ENCODE assay signal across 21 cellular contexts in genomic region chr7:99780588-99780987, GRCh38. TPM values are rescaled to one million over a fixed set of nuclear protein-coding genes. Genes with fewer than 3 reads are reported as not detected.
A peak's percentile ranks its signal among the peaks of the same experiment; 100 is the strongest.
DNase-seq lines count a peak whose midpoint lies in the region; ATAC-seq lines count a peak whose summit lies in the region.
"Had no signal": no experiment of that assay in that cellular context is flagged by ENCODE, and none has a peak within 500 bp of the region (broad histone marks: within the 10 kb centered on the region; RNA-seq: fewer than 3 reads in every experiment).

No MANE protein-coding gene starts in this region.

- peaks cover 0 to 7% of the 10 kb centered on the region in 2 donors for H3K36me3 Mint-ChIP-seq in activated naive CD4-positive, alpha-beta T cell treated with anti-CD3 and anti-CD28 coated beads, Interleukin-2, amount 50 U/mL, for 72 hours
- no peaks in the 10 kb centered on the region for H3K36me3 Mint-ChIP-seq in activated naive CD4-positive, alpha-beta T cell treated with anti-CD3 and anti-CD28 coated beads for 36 hours (ENCODE audit: low read depth)
- H3K36me3 Mint-ChIP-seq in activated T-helper 17 cell treated with anti-CD3 and anti-CD28 coated beads, Interleukin-2, amount 50 U/mL, for 72 hours (ENCODE audit: low read depth) = no peaks in the 10 kb centered on the region
- H3K36me3 Mint-ChIP-seq in activated CD8-positive, alpha-beta T cell treated with anti-CD3 and anti-CD28 coated beads, Interleukin-2, amount 10 ng/mL, durations not matched to agents 7 days and 5 days (ENCODE audit: low read depth) = no peaks in the 10 kb centered on the region
- H3K36me3 Mint-ChIP-seq: CD4-positive, alpha-beta memory T cell had no signal

- no peak overlapping the region for H3K4me3 Mint-ChIP-seq in activated naive CD4-positive, alpha-beta T cell treated with anti-CD3 and anti-CD28 coated beads for 36 hours
- no peak overlapping the region for H3K4me3 Mint-ChIP-seq in activated T-helper 17 cell treated with anti-CD3 and anti-CD28 coated beads, Interleukin-2, amount 50 U/mL, for 72 hours
- H3K4me3 Mint-ChIP-seq in activated CD8-positive, alpha-beta T cell treated with anti-CD3 and anti-CD28 coated beads, Interleukin-2, amount 10 ng/mL, durations not matched to agents 7 days and 5 days = no peak overlapping the region
- H3K4me3 Mint-ChIP-seq: CD4-positive, alpha-beta memory T cell; GM23338; H9 had no signal

- POLR2A ChIA-PET in activated CD8-positive, alpha-beta T cell treated with anti-CD3 and anti-CD28 coated beads, Interleukin-2, amount 10 ng/mL, durations not matched to agents 7 days and 5 days (lab: Charles Lee) = no interaction called here

- intact Hi-C loops in activated naive CD4-positive, alpha-beta T cell treated with anti-CD3 and anti-CD28 coated beads for 36 hours (cut with micrococcal nuclease) = loop anchor here (10.0 kb wide), 1 partner anchor 244 kb away; no protein-coding TSS in a partner anchor

- no peak for DNase-seq in activated naive CD4-positive, alpha-beta T cell treated with anti-CD3 and anti-CD28 coated beads, Interleukin-2, amount 50 U/mL, for 72 hours (ENCODE audit: low spot score in 2 of 2)
- DNase-seq in activated naive CD4-positive, alpha-beta T cell treated with anti-CD3 and anti-CD28 coated beads for 36 hours = no peak
- DNase-seq in left lobe of liver (ENCODE audit: low spot score) (no peak), anterior cingulate cortex (lab: John Stamatoyannopoulos, UW) (no peak)
- no peak for DNase-seq in activated CD8-positive, alpha-beta T cell treated with anti-CD3 and anti-CD28 coated beads, Interleukin-2, amount 10 ng/mL, durations not matched to agents 7 days and 5 days
- DNase-seq: C1 segment of cervical spinal cord; Calu3; CD4-positive, alpha-beta memory T cell; COR-L47; DMS53; DMS79 treated with DMSO at 0.1 percent for 48 hours; GF-D8; H9 had no signal

- no peak overlapping the region for H3K27ac Mint-ChIP-seq in activated naive CD4-positive, alpha-beta T cell treated with anti-CD3 and anti-CD28 coated beads, Interleukin-2, amount 50 U/mL, for 72 hours
- no peak overlapping the region for H3K27ac Mint-ChIP-seq in activated naive CD4-positive, alpha-beta T cell treated with anti-CD3 and anti-CD28 coated beads for 36 hours
- no peak overlapping the region for H3K27ac Mint-ChIP-seq in activated T-helper 17 cell treated with anti-CD3 and anti-CD28 coated beads, Interleukin-2, amount 50 U/mL, for 72 hours
- H3K27ac Mint-ChIP-seq in activated CD8-positive, alpha-beta T cell treated with anti-CD3 and anti-CD28 coated beads, Interleukin-2, amount 10 ng/mL, durations not matched to agents 7 days and 5 days = no peak overlapping the region
- H3K27ac Mint-ChIP-seq: CD4-positive, alpha-beta memory T cell; GM23338; H9 had no signal

- CTCF ChIA-PET in activated naive CD4-positive, alpha-beta T cell treated with anti-CD3 and anti-CD28 coated beads for 36 hours (lab: Charles Lee) = no interaction called here
- CTCF ChIA-PET in activated CD8-positive, alpha-beta T cell treated with anti-CD3 and anti-CD28 coated beads, Interleukin-2, amount 10 ng/mL, durations not matched to agents 7 days and 5 days (lab: Charles Lee) = no interaction called here

- no peaks in the 10 kb centered on the region for H3K9me3 Mint-ChIP-seq in activated naive CD4-positive, alpha-beta T cell treated with anti-CD3 and anti-CD28 coated beads, Interleukin-2, amount 50 U/mL, for 72 hours
- no peaks in the 10 kb centered on the region for H3K9me3 Mint-ChIP-seq in activated naive CD4-positive, alpha-beta T cell treated with anti-CD3 and anti-CD28 coated beads for 36 hours
- H3K9me3 Mint-ChIP-seq in activated T-helper 17 cell treated with anti-CD3 and anti-CD28 coated beads, Interleukin-2, amount 50 U/mL, for 72 hours = no peaks in the 10 kb centered on the region
- no peaks in the 10 kb centered on the region for H3K9me3 Mint-ChIP-seq in activated CD8-positive, alpha-beta T cell treated with anti-CD3 and anti-CD28 coated beads, Interleukin-2, amount 10 ng/mL, durations not matched to agents 7 days and 5 days (ENCODE audit: insufficient read depth)
- H3K9me3 Mint-ChIP-seq: GM23338, H9 had no signal

- no peaks in the 10 kb centered on the region for H3K4me1 Mint-ChIP-seq in activated naive CD4-positive, alpha-beta T cell treated with anti-CD3 and anti-CD28 coated beads for 36 hours (ENCODE audit: low read depth)
- H3K4me1 Mint-ChIP-seq in activated T-helper 17 cell treated with anti-CD3 and anti-CD28 coated beads, Interleukin-2, amount 50 U/mL, for 72 hours = no peaks in the 10 kb centered on the region
- no peaks in the 10 kb centered on the region for H3K4me1 Mint-ChIP-seq in activated CD8-positive, alpha-beta T cell treated with anti-CD3 and anti-CD28 coated beads, Interleukin-2, amount 10 ng/mL, durations not matched to agents 7 days and 5 days (ENCODE audit: low read depth)
- H3K4me1 Mint-ChIP-seq: CD4-positive, alpha-beta memory T cell had no signal

- peaks cover 23% of the 10 kb centered on the region for H3K27me3 Mint-ChIP-seq in activated naive CD4-positive, alpha-beta T cell treated with anti-CD3 and anti-CD28 coated beads for 36 hours (ENCODE audit: low read depth)
- H3K27me3 Mint-ChIP-seq in activated T-helper 17 cell treated with anti-CD3 and anti-CD28 coated beads, Interleukin-2, amount 50 U/mL, for 72 hours = peaks cover 17% of the 10 kb centered on the region
- peaks cover 29% of the 10 kb centered on the region for H3K27me3 Mint-ChIP-seq in activated CD8-positive, alpha-beta T cell treated with anti-CD3 and anti-CD28 coated beads, Interleukin-2, amount 10 ng/mL, durations not matched to agents 7 days and 5 days (ENCODE audit: low read depth)

- ATAC-seq in activated naive CD4-positive, alpha-beta T cell treated with anti-CD3 and anti-CD28 coated beads, Interleukin-2, amount 50 U/mL, for 72 hours = peak; percentile 54 to 70
- ATAC-seq in activated T-helper 17 cell treated with anti-CD3 and anti-CD28 coated beads, Interleukin-2, amount 50 U/mL, for 72 hours (replicated peaks) = peak; percentile 26
- ATAC-seq in left lobe of liver = peak; percentile 1
- ATAC-seq in activated CD8-positive, alpha-beta T cell treated with anti-CD3 and anti-CD28 coated beads, Interleukin-2, amount 10 ng/mL, durations not matched to agents 7 days and 5 days = no peak
- ATAC-seq: GM23338, HCT116 had no signal

RNA-seq across cellular contexts. Expression of gene CYP3A4, which starts 3.4 kb away (rescaled TPM):
- total RNA-seq in activated naive CD4-positive, alpha-beta T cell treated with anti-CD3 and anti-CD28 coated beads, Interleukin-2, amount 50 U/mL, for 72 hours = under 1 TPM in 1 of 2 donors, not detected in 1; 0.14 TPM
- not detected for total RNA-seq in activated naive CD4-positive, alpha-beta T cell treated with anti-CD3 and anti-CD28 coated beads for 36 hours
- total RNA-seq in activated T-helper 17 cell treated with anti-CD3 and anti-CD28 coated beads, Interleukin-2, amount 50 U/mL, for 72 hours = not detected
- 1,005 TPM for total RNA-seq in left lobe of liver
- total RNA-seq in activated CD8-positive, alpha-beta T cell treated with anti-CD3 and anti-CD28 coated beads, Interleukin-2, amount 10 ng/mL, durations not matched to agents 7 days and 5 days = not detected
- total RNA-seq: A172; A673; Calu3; CD4-positive, alpha-beta memory T cell; G401; GM23338; H4; H9 had no signal

RNA-seq across cellular contexts. Expression of gene CYP3A7, which starts 45.6 kb away (rescaled TPM):
- not detected for total RNA-seq in activated naive CD4-positive, alpha-beta T cell treated with anti-CD3 and anti-CD28 coated beads, Interleukin-2, amount 50 U/mL, for 72 hours
- not detected for total RNA-seq in activated naive CD4-positive, alpha-beta T cell treated with anti-CD3 and anti-CD28 coated beads for 36 hours
- not detected for total RNA-seq in activated T-helper 17 cell treated with anti-CD3 and anti-CD28 coated beads, Interleukin-2, amount 50 U/mL, for 72 hours
- 17.5 TPM for total RNA-seq in left lobe of liver
- not detected for total RNA-seq in activated CD8-positive, alpha-beta T cell treated with anti-CD3 and anti-CD28 coated beads, Interleukin-2, amount 10 ng/mL, durations not matched to agents 7 days and 5 days
- total RNA-seq: A172; A673; CD4-positive, alpha-beta memory T cell; Daoy; G401; GM23338; H4; H9 had no signal

RNA-seq across cellular contexts. Expression of gene CYP3A43, which starts 47.2 kb away (rescaled TPM):
- total RNA-seq in activated naive CD4-positive, alpha-beta T cell treated with anti-CD3 and anti-CD28 coated beads, Interleukin-2, amount 50 U/mL, for 72 hours = not detected
- not detected for total RNA-seq in activated naive CD4-positive, alpha-beta T cell treated with anti-CD3 and anti-CD28 coated beads for 36 hours
- total RNA-seq in activated T-helper 17 cell treated with anti-CD3 and anti-CD28 coated beads, Interleukin-2, amount 50 U/mL, for 72 hours = under 1 TPM in 1 of 2 donors, not detected in 1; 0.87 TPM
- total RNA-seq in left lobe of liver = 27.3 TPM
- not detected for total RNA-seq in activated CD8-positive, alpha-beta T cell treated with anti-CD3 and anti-CD28 coated beads, Interleukin-2, amount 10 ng/mL, durations not matched to agents 7 days and 5 days
- total RNA-seq: A172; A673; Calu3; CD4-positive, alpha-beta memory T cell; Daoy; G401; GM23338; H4; H9 had no signal

Comparison
In these comparisons a context has a peak if more than half of its experiments do, and no peak if none do; other contexts are left out.
1. RNA of gene CYP3A4, which starts 3.4 kb away (total RNA-seq): 1,005 TPM in left lobe of liver (single experiment); 0.14 TPM in activated naive CD4-positive, alpha-beta T cell treated with anti-CD3 and anti-CD28 coated beads, Interleukin-2, amount 50 U/mL, for 72 hours, not detected in activated naive CD4-positive, alpha-beta T cell treated with anti-CD3 and anti-CD28 coated beads for 36 hours, not detected in activated T-helper 17 cell treated with anti-CD3 and anti-CD28 coated beads, Interleukin-2, amount 50 U/mL, for 72 hours and not detected in activated CD8-positive, alpha-beta T cell treated with anti-CD3 and anti-CD28 coated beads, Interleukin-2, amount 10 ng/mL, durations not matched to agents 7 days and 5 days; every median in the first group is over 100 times any median in the second.
2. RNA of gene CYP3A7, which starts 45.6 kb away (total RNA-seq): 17.5 TPM in left lobe of liver (single experiment); not detected in activated naive CD4-positive, alpha-beta T cell treated with anti-CD3 and anti-CD28 coated beads for 36 hours, not detected in activated naive CD4-positive, alpha-beta T cell treated with anti-CD3 and anti-CD28 coated beads, Interleukin-2, amount 50 U/mL, for 72 hours, not detected in activated T-helper 17 cell treated with anti-CD3 and anti-CD28 coated beads, Interleukin-2, amount 50 U/mL, for 72 hours and not detected in activated CD8-positive, alpha-beta T cell treated with anti-CD3 and anti-CD28 coated beads, Interleukin-2, amount 10 ng/mL, durations not matched to agents 7 days and 5 days; every median in the first group is over 10 times any median in the second.
3. RNA of gene CYP3A43, which starts 47.2 kb away (total RNA-seq): 27.3 TPM in left lobe of liver (single experiment); 0.87 TPM in activated T-helper 17 cell treated with anti-CD3 and anti-CD28 coated beads, Interleukin-2, amount 50 U/mL, for 72 hours, not detected in activated CD8-positive, alpha-beta T cell treated with anti-CD3 and anti-CD28 coated beads, Interleukin-2, amount 10 ng/mL, durations not matched to agents 7 days and 5 days, not detected in activated naive CD4-positive, alpha-beta T cell treated with anti-CD3 and anti-CD28 coated beads, Interleukin-2, amount 50 U/mL, for 72 hours and not detected in activated naive CD4-positive, alpha-beta T cell treated with anti-CD3 and anti-CD28 coated beads for 36 hours; every median in the first group is over 10 times any median in the second.